ENCODE assay signal across 13 cellular contexts in genomic region chr16:8861563-8862308, GRCh38. TPM values are rescaled to one million over a fixed set of nuclear protein-coding genes. Genes with fewer than 3 reads are reported as not detected.
A peak's percentile ranks its signal among the peaks of the same experiment; 100 is the strongest.
DNase-seq lines count a peak whose midpoint lies in the region; ATAC-seq and TF ChIP-seq lines count a peak whose summit lies in the region.
"Had no signal": no experiment of that assay in that cellular context is flagged by ENCODE, and none has a peak within 500 bp of the region (broad histone marks: within the 10 kb centered on the region; RNA-seq: fewer than 3 reads in every experiment).

No MANE protein-coding gene starts in this region.

- 95% methylated on average over 13 of the region's 14 CpGs for WGBS in mesenchymal stem cell

- peaks cover 71% of the 10 kb centered on the region for H3K4me1 ChIP-seq in mesenchymal stem cell (ENCODE audit: control insufficient read depth, insufficient read depth, low read depth, low read length)

- H2BK15ac ChIP-seq in mesenchymal stem cell (ENCODE audit: low read depth, poor library complexity, severe bottlenecking) = no peak overlapping the region

- no peak overlapping the region for H2BK120ac ChIP-seq in mesenchymal stem cell (ENCODE audit: low read depth, low read length)

- peaks cover 4% of the 10 kb centered on the region for H3K79me1 ChIP-seq in mesenchymal stem cell (replicated peaks; ENCODE audit: low read length, poor library complexity, severe bottlenecking)

- H3K4ac ChIP-seq in mesenchymal stem cell (ENCODE audit: low read depth in 1 of 2, low read length in 2 of 2) = peak overlapping the region in 1 of 2 experiments; percentile 12

- no peak overlapping the region for H3K27ac ChIP-seq in mesenchymal stem cell (ENCODE audit: low read length, poor library complexity, severe bottlenecking)

- H3K27me3 ChIP-seq in mesenchymal stem cell (ENCODE audit: control insufficient read depth in 1 of 2, insufficient read depth in 1 of 2, low read length in 2 of 2) = no peaks in the 10 kb centered on the region

- H2BK12ac ChIP-seq in mesenchymal stem cell (ENCODE audit: low read length in 2 of 2) = no peak overlapping the region

- H3K4me1 Mint-ChIP-seq in activated T-cell treated with anti-CD3 and anti-CD28 coated beads, Interleukin-2, amount 50 U/mL, for 72 hours (ENCODE audit: low read depth) = peaks cover 20% of the 10 kb centered on the region
- peaks cover 44% of the 10 kb centered on the region for H3K4me1 Mint-ChIP-seq in central memory CD8-positive, alpha-beta T cell
- H3K4me1 Mint-ChIP-seq in type B pancreatic cell (ENCODE audit: unreplicated experiment) = peaks cover 29% of the 10 kb centered on the region

- no peak overlapping the region for H2BK5ac ChIP-seq in mesenchymal stem cell (ENCODE audit: low read depth, low read length, poor library complexity, severe bottlenecking)

- H3K4me3 ChIP-seq in mesenchymal stem cell (ENCODE audit: insufficient read depth in 1 of 2, low read depth in 1 of 2, low read length in 2 of 2) = no peak overlapping the region

- no peak overlapping the region for H3K14ac ChIP-seq in mesenchymal stem cell (ENCODE audit: low read length in 2 of 2)

- H3K18ac ChIP-seq in mesenchymal stem cell (ENCODE audit: low read depth in 1 of 2, low read length in 2 of 2) = peak overlapping the region in 1 of 2 experiments; percentile 67

- no peak for DNase-seq in activated T-cell treated with anti-CD3 and anti-CD28 coated beads, Interleukin-2, amount 50 U/mL, for 72 hours
- DNase-seq in activated T-cell treated with anti-CD3 and anti-CD28 coated beads, Interleukin-2, amount 50 U/mL, for 1 hour = no peak
- DNase-seq in central memory CD8-positive, alpha-beta T cell (ENCODE audit: low spot score in 2 of 2) = no peak
- DNase-seq in mesenchymal stem cell (peak; percentile 35), type B pancreatic cell (ENCODE audit: extremely low spot score, unreplicated experiment) (no peak), ureter (ENCODE audit: low spot score) (no peak), NK-92 (lab: John Stamatoyannopoulos, UW; ENCODE audit: unreplicated experiment) (no peak)
- DNase-seq: foreskin melanocyte, GDM1, NCI-H2107 had no signal

- H3K9me3 Mint-ChIP-seq in activated T-cell treated with anti-CD3 and anti-CD28 coated beads, Interleukin-2, amount 50 U/mL, for 72 hours = no peaks in the 10 kb centered on the region
- H3K9me3 Mint-ChIP-seq in central memory CD8-positive, alpha-beta T cell = no peaks in the 10 kb centered on the region
- H3K9me3 Mint-ChIP-seq in type B pancreatic cell = no peaks in the 10 kb centered on the region

- no peak for TF ChIP-seq CTCF in type B pancreatic cell (conservative IDR thresholded peaks at IDR 0.05)

- H3K27ac Mint-ChIP-seq in activated T-cell treated with anti-CD3 and anti-CD28 coated beads, Interleukin-2, amount 50 U/mL, for 72 hours = peak overlapping the region; percentile 71
- peak overlapping the region; percentile 70 for H3K27ac Mint-ChIP-seq in central memory CD8-positive, alpha-beta T cell (ENCODE audit: low read depth)
- peak overlapping the region; percentile 55 for H3K27ac Mint-ChIP-seq in type B pancreatic cell

- no peak overlapping the region for H3K23ac ChIP-seq in mesenchymal stem cell (ENCODE audit: low read length in 2 of 2)

- no peak overlapping the region for H3K4me3 Mint-ChIP-seq in activated T-cell treated with anti-CD3 and anti-CD28 coated beads, Interleukin-2, amount 50 U/mL, for 72 hours
- no peak overlapping the region for H3K4me3 Mint-ChIP-seq in central memory CD8-positive, alpha-beta T cell
- H3K4me3 Mint-ChIP-seq in type B pancreatic cell = peak overlapping the region; percentile 28

- H2AK5ac ChIP-seq in mesenchymal stem cell (ENCODE audit: low read length, severe bottlenecking) = peak overlapping the region; percentile 69

- no peak overlapping the region for H4K8ac ChIP-seq in mesenchymal stem cell (ENCODE audit: low read length)

- no peaks in the 10 kb centered on the region for H3K9me3 ChIP-seq in mesenchymal stem cell (ENCODE audit: control insufficient read depth, low read length)

- peaks cover 34 to 35% of the 10 kb centered on the region in 2 experiments for H3K36me3 ChIP-seq in mesenchymal stem cell (ENCODE audit: control insufficient read depth in 1 of 2, insufficient read depth in 2 of 2, low read depth in 1 of 2, low read length in 2 of 2)

- ATAC-seq in activated T-cell treated with anti-CD3 and anti-CD28 coated beads, Interleukin-2, amount 50 U/mL, for 72 hours (replicated peaks in 1 of 2) = no peak
- ATAC-seq in central memory CD8-positive, alpha-beta T cell (replicated peaks; ENCODE audit: extremely low read depth, poor library complexity, severe bottlenecking) = no peak
- ATAC-seq in GM18907 (IDR thresholded peaks at IDR 0.05; ENCODE audit: unreplicated experiment) = no peak

- no peaks in the 10 kb centered on the region for H3K27me3 Mint-ChIP-seq in activated T-cell treated with anti-CD3 and anti-CD28 coated beads, Interleukin-2, amount 50 U/mL, for 72 hours (ENCODE audit: low read depth)
- H3K27me3 Mint-ChIP-seq in central memory CD8-positive, alpha-beta T cell = no peaks in the 10 kb centered on the region
- H3K27me3 Mint-ChIP-seq in type B pancreatic cell = no peaks in the 10 kb centered on the region

- H3K36me3 Mint-ChIP-seq in activated T-cell treated with anti-CD3 and anti-CD28 coated beads, Interleukin-2, amount 50 U/mL, for 72 hours (ENCODE audit: insufficient read depth in 2 of 2) = peaks cover 1 to 8% of the 10 kb centered on the region in 2 donors
- H3K36me3 Mint-ChIP-seq in central memory CD8-positive, alpha-beta T cell (ENCODE audit: insufficient read depth) = peaks cover 19% of the 10 kb centered on the region
- peaks cover 9% of the 10 kb centered on the region for H3K36me3 Mint-ChIP-seq in type B pancreatic cell

- peak overlapping the region; percentile 27 for H3K9ac ChIP-seq in mesenchymal stem cell (ENCODE audit: low read length)

- no peak overlapping the region for H2AFZ ChIP-seq in mesenchymal stem cell (ENCODE audit: low read depth, low read length)

- no peak overlapping the region for H3K4me2 ChIP-seq in mesenchymal stem cell (ENCODE audit: low read length, poor library complexity, severe bottlenecking)

- H4K91ac ChIP-seq in mesenchymal stem cell (ENCODE audit: low read length) = no peak overlapping the region

RNA-seq across cellular contexts. Expression of gene CARHSP1, which starts 7.1 kb away (rescaled TPM):
- 10 to 100 TPM; 71.4 to 73.1 TPM for total RNA-seq in activated T-cell treated with anti-CD3 and anti-CD28 coated beads, Interleukin-2, amount 50 U/mL, for 72 hours
- polyA plus RNA-seq in mesenchymal stem cell (2013, experiment 1 of 2) = 78.8 TPM
- polyA plus RNA-seq in mesenchymal stem cell (2013, experiment 2 of 2) = 76.6 TPM
- total RNA-seq in type B pancreatic cell (ENCODE audit: low replicate concordance) (84.6 and 88.0 TPM in 2 replicates), ureter (43.6 TPM)

RNA-seq across cellular contexts. Expression of gene LITAFD, which starts 20.4 kb away (rescaled TPM):
- total RNA-seq in activated T-cell treated with anti-CD3 and anti-CD28 coated beads, Interleukin-2, amount 50 U/mL, for 72 hours = not detected
- polyA plus RNA-seq in mesenchymal stem cell (2013, experiment 1 of 2) = not detected
- not detected for polyA plus RNA-seq in mesenchymal stem cell (2013, experiment 2 of 2)
- not detected in 2 replicates for total RNA-seq in type B pancreatic cell (ENCODE audit: low replicate concordance)
- total RNA-seq in ureter = not detected
- total RNA-seq: activated CD8-positive, alpha-beta memory T cell treated with anti-CD3 and anti-CD28 coated beads for 36 hours; mucosa of gallbladder had no signal
